ENCODE assay signal across 12 cellular contexts in genomic region chr1:156060937-156061636, GRCh38. TPM values are rescaled to one million over a fixed set of nuclear protein-coding genes. Genes with fewer than 3 reads are reported as not detected.
A peak's percentile ranks its signal among the peaks of the same experiment; 100 is the strongest.
DNase-seq lines count a peak whose midpoint lies in the region; ATAC-seq and TF ChIP-seq lines count a peak whose summit lies in the region.
"Had no signal": no experiment of that assay in that cellular context is flagged by ENCODE, and none has a peak within 500 bp of the region (broad histone marks: within the 10 kb centered on the region; RNA-seq: fewer than 3 reads in every experiment).

Gene RAB25 (plus strand): TSS chr1:156061160. CDS start chr1:156061401, 241 bp downstream.

- TF ChIP-seq CTCF in choroid plexus epithelial cell (conservative IDR thresholded peaks at IDR 0.05; ENCODE audit: low read depth, low read length), result no peak
- TF ChIP-seq CTCF in mucosa of descending colon (IDR thresholded peaks at IDR 0.05), result no peak

- intact Hi-C loops in mucosa of descending colon (cut with DNase I, micrococcal nuclease), result no loop called here

- no peak within 1 kb of the TSS for H3K4me3 ChIP-seq in choroid plexus epithelial cell (ENCODE audit: low read depth, low read length)
- peak within 1 kb of the TSS; percentile 18 for H3K4me3 ChIP-seq in mucosa of descending colon
- H3K4me3 ChIP-seq: MG63 had no signal

- H3K36me3 ChIP-seq in mucosa of descending colon (ENCODE audit: low read depth), result no peaks in the 10 kb centered on the region

- H3K9me3 ChIP-seq in mucosa of descending colon, result no peaks in the 10 kb centered on the region
- H3K9me3 ChIP-seq: MG63 had no signal

- peak; percentile 92 for ATAC-seq in mucosa of descending colon
- ATAC-seq in GM19035 (IDR thresholded peaks at IDR 0.05; ENCODE audit: unreplicated experiment), result no peak
- ATAC-seq: CD8-positive, alpha-beta T cell had no signal

- H3K4me1 ChIP-seq in mucosa of descending colon (ENCODE audit: low read depth), result peaks cover 3% of the 10 kb centered on the region

- DNase-seq in COR-L47 (lab: John Stamatoyannopoulos, UW) (peak; percentile 44), NCI-H2029 treated with DMSO at 0.1 percent for 48 hours (lab: John Stamatoyannopoulos, UW) (peak; percentile 81), choroid plexus epithelial cell (ENCODE audit: low read depth) (peak; percentile 74), mucosa of descending colon (peak; percentile 86 to 91 (median 87)), anterior cingulate cortex (lab: John Stamatoyannopoulos, UW) (no peak), NOMO-1 treated with dmso at 0.1 percent for 144 hours (lab: John Stamatoyannopoulos, UW; ENCODE audit: unreplicated experiment) (no peak)
- no peak for DNase-seq in stimulated activated naive CD4-positive, alpha-beta T cell treated with Interleukin-2 at 50 U/mL for 16 hours (lab: John Stamatoyannopoulos, UW)
- DNase-seq: CD8-positive, alpha-beta T cell; mesenchymal stem cell; MG63; stimulated activated CD4-positive, alpha-beta T cell treated with anti-CD3 and anti-CD28 coated beads, Interleukin-4, amount 100 ng/mL, for 24 hours had no signal

RNA-seq across cellular contexts. Expression of gene RAB25, which starts in this region (rescaled TPM):
- total RNA-seq in mucosa of descending colon, result 100 to 1,000 TPM in 2 of 3 donors, 10 to 100 TPM in 1; 85.1 to 242 (median 158) TPM

Comparison
In these comparisons a context has a peak if more than half of its experiments do, and no peak if none do; other contexts are left out.
1. DNase-seq: peak in COR-L47 (single experiment), NCI-H2029 treated with DMSO at 0.1 percent for 48 hours (single experiment), choroid plexus epithelial cell (single experiment) and mucosa of descending colon (3 of 3); none in stimulated activated naive CD4-positive, alpha-beta T cell treated with Interleukin-2 at 50 U/mL for 16 hours (single experiment), anterior cingulate cortex (0 of 58) and NOMO-1 treated with dmso at 0.1 percent for 144 hours (single experiment).